In the genomic region with DNA sequence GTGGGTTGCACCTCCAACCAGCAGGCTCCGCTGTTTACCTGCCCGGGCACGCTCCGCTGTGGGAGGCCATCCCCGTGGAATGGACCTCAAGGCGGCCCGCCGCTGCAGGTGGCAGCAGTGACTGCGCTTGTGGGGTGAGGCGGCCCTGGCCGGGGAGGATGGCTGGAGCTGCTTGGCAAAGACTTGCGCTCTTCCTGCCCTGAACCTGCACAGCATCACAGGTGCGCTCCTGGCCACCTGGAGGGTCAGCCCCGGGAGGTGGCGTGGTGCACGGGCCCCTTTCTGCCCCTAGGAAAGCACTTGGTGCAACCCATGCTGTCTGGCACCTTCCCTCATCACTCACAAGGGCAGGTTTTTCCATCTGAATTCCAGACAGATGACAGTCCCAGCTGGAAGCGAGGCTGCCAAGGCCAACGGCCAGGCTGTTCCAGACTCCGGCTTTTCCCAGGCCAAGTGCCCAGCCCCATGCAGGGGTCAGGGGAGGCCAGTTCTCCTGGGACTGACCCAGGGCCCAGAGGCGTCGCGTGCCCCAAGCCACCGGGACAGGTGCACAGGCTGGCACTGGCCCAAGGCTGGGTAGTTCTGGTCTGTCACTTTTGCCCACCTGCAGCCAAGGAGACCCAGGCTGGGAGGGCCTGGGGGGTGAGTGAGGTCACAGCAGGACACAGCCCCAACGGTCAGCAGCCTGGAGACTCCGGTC, we compare ENCODE assay signal across 1 cellular context.
TF ChIP-seq lines count a peak whose summit lies in the region.

No MANE protein-coding gene starts in this region.

TF ChIP-seq in HepG2, 621 proteins besides CTCF, POLR2A, EP300 and RAD21 (continued from another document and continues in another):
- TF ChIP-seq UBTF (CRISPR knock-in tag; IDR thresholded peaks at IDR 0.05) (peak; percentile 79), ATF1 (CRISPR knock-in tag; IDR thresholded peaks at IDR 0.05) (no peak), SMAD9 (CRISPR knock-in tag; IDR thresholded peaks at IDR 0.05) (no peak), NR2F2 (IDR thresholded peaks at IDR 0.05; ENCODE audit: borderline replicate concordance, low read depth) (no peak), HIVEP1 (CRISPR knock-in tag; IDR thresholded peaks at IDR 0.05) (peak; percentile 83), NCOR1 (IDR thresholded peaks at IDR 0.05; ENCODE audit: borderline replicate concordance, low read length) (no peak; the same call in none of the 2 replicates), ZNF556 (CRISPR knock-in tag; IDR thresholded peaks at IDR 0.05; ENCODE audit: borderline replicate concordance) (peak; percentile 53; the same call in 1 of the 2 replicates), ZNF460 (CRISPR knock-in tag; IDR thresholded peaks at IDR 0.05; ENCODE audit: borderline replicate concordance) (peak; percentile 15; the same call in 1 of the 2 replicates), BCL3 (CRISPR knock-in tag; IDR thresholded peaks at IDR 0.05) (0 out of 2 replicates have a peak, but pooled peaks have one; percentile 23), ARID2 (CRISPR knock-in tag; IDR thresholded peaks at IDR 0.05; ENCODE audit: borderline replicate concordance) (no peak), RFXAP (CRISPR knock-in tag; IDR thresholded peaks at IDR 0.05; ENCODE audit: borderline replicate concordance) (0 out of 2 replicates have a peak, but pooled peaks have one; percentile 3), ZNF362 (CRISPR knock-in tag; IDR thresholded peaks at IDR 0.05; ENCODE audit: borderline replicate concordance) (peak; percentile 36; the same call in 1 of the 2 replicates), AFF4 (CRISPR knock-in tag; IDR thresholded peaks at IDR 0.05) (no peak), ZNF350 (CRISPR knock-in tag; IDR thresholded peaks at IDR 0.05; ENCODE audit: borderline replicate concordance, low read depth) (no peak), ZGPAT (CRISPR knock-in tag; IDR thresholded peaks at IDR 0.05) (peak; percentile 69), ZNF451 (CRISPR knock-in tag; IDR thresholded peaks at IDR 0.05) (0 out of 2 replicates have a peak, but pooled peaks have one; percentile 46), GTF3A (CRISPR knock-in tag; conservative IDR thresholded peaks at IDR 0.05) (no peak), HMG20B (CRISPR knock-in tag; conservative IDR thresholded peaks at IDR 0.05) (no peak), ZNF329 (CRISPR knock-in tag; IDR thresholded peaks at IDR 0.05; ENCODE audit: low read depth) (no peak), ATF4 (CRISPR knock-in tag; IDR thresholded peaks at IDR 0.05) (no peak), ZBTB34 (CRISPR knock-in tag; IDR thresholded peaks at IDR 0.05) (no peak), TARDBP (CRISPR knock-in tag; IDR thresholded peaks at IDR 0.05) (peak; percentile 72; the same call in 1 of the 2 replicates), ARID4A (CRISPR knock-in tag; IDR thresholded peaks at IDR 0.05; ENCODE audit: borderline replicate concordance) (peak; percentile 57; the same call in 1 of the 2 replicates), TSC22D2 (CRISPR knock-in tag; IDR thresholded peaks at IDR 0.05; ENCODE audit: borderline replicate concordance) (no peak; the same call in 1 of the 2 replicates), ZNF724P (CRISPR knock-in tag; IDR thresholded peaks at IDR 0.05; ENCODE audit: borderline replicate concordance) (0 out of 2 replicates have a peak, but pooled peaks have one; percentile 34)
- TF ChIP-seq, protein P1, sequence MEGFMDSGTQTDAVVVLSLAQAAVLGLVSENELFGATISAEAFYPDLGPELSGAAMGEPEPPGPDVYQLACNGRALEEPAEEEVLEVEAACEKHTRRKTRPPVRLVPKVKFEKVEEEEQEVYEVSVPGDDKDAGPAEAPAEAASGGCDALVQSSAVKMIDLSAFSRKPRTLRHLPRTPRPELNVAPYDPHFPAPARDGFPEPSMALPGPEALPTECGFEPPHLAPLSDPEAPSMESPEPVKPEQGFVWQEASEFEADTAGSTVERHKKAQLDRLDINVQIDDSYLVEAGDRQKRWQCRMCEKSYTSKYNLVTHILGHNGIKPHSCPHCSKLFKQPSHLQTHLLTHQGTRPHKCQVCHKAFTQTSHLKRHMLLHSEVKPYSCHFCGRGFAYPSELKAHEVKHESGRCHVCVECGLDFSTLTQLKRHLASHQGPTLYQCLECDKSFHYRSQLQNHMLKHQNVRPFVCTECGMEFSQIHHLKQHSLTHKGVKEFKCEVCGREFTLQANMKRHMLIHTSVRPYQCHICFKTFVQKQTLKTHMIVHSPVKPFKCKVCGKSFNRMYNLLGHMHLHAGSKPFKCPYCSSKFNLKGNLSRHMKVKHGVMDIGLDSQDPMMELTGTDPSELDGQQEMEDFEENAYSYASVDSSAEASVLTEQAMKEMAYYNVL (CRISPR knock-in tag; IDR thresholded peaks at IDR 0.05; ENCODE audit: borderline replicate concordance) = peak; percentile 68
- TF ChIP-seq, protein P2, sequence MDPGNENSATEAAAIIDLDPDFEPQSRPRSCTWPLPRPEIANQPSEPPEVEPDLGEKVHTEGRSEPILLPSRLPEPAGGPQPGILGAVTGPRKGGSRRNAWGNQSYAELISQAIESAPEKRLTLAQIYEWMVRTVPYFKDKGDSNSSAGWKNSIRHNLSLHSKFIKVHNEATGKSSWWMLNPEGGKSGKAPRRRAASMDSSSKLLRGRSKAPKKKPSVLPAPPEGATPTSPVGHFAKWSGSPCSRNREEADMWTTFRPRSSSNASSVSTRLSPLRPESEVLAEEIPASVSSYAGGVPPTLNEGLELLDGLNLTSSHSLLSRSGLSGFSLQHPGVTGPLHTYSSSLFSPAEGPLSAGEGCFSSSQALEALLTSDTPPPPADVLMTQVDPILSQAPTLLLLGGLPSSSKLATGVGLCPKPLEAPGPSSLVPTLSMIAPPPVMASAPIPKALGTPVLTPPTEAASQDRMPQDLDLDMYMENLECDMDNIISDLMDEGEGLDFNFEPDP (CRISPR knock-in tag; conservative IDR thresholded peaks at IDR 0.05) = no peak
